ENCODE assay signal across 1 cellular context in genomic region chr3:10026084-10026890, GRCh38.
TF ChIP-seq lines count a peak whose summit lies in the region.

Gene FANCD2 (plus strand): TSS chr3:10026437. CDS start chr3:10028658, 2,221 bp downstream.

TF ChIP-seq in H1, 55 proteins besides CTCF, POLR2A, EP300 and RAD21 (continued from another document):
- TF ChIP-seq CHD7 (IDR thresholded peaks at IDR 0.05; ENCODE audit: insufficient replicate concordance, low read length) (no peak), BACH1 (IDR thresholded peaks at IDR 0.05; ENCODE audit: low read length) (no peak), HDAC6 (IDR thresholded peaks at IDR 0.05; ENCODE audit: low read depth, low read length) (no peak), ASH2L (IDR thresholded peaks at IDR 0.05; ENCODE audit: low read length) (peak; percentile 85), TBP (IDR thresholded peaks at IDR 0.05; ENCODE audit: low read depth, low read length) (peak; percentile 92), SIRT6 (IDR thresholded peaks at IDR 0.05; ENCODE audit: low read length) (no peak), EGR1 (IDR thresholded peaks at IDR 0.05; ENCODE audit: borderline replicate concordance, low read depth, low read length) (no peak), MAFK (IDR thresholded peaks at IDR 0.05; ENCODE audit: low read depth, low read length) (no peak), SP1 (IDR thresholded peaks at IDR 0.05; ENCODE audit: low read depth, low read length) (no peak), SP4 (IDR thresholded peaks at IDR 0.05; ENCODE audit: low read length) (peak; percentile 40; the same call in 1 of the 2 replicates), CTBP2 (IDR thresholded peaks at IDR 0.05; ENCODE audit: borderline replicate concordance, insufficient read depth, insufficient read length, low read length) (no peak), RNF2 (IDR thresholded peaks at IDR 0.05; ENCODE audit: borderline replicate concordance, low read depth, low read length, missing control alignments, poor library complexity, severe bottlenecking) (no peak), ATF2 (IDR thresholded peaks at IDR 0.05; ENCODE audit: low read length) (peak; percentile 43; the same call in 1 of the 2 replicates), ZNF274 (IDR thresholded peaks at IDR 0.05; ENCODE audit: borderline replicate concordance, extremely low read depth, low read length) (no peak), POLR2AphosphoS5 (IDR thresholded peaks at IDR 0.05; ENCODE audit: low read depth, low read length) (peak; percentile 93), TAF1 (IDR thresholded peaks at IDR 0.05; ENCODE audit: low read depth, low read length) (peak; percentile 96), SIN3A (conservative IDR thresholded peaks at IDR 0.05 in 1 of 2, IDR thresholded peaks at IDR 0.05 in 1 of 2; ENCODE audit: low read depth in 1 of 2, low read length in 2 of 2) (peak; percentile 99 to 100), CHD1 (IDR thresholded peaks at IDR 0.05; ENCODE audit: low read depth, low read length) (no peak), NANOG (IDR thresholded peaks at IDR 0.05; ENCODE audit: insufficient read depth, low read depth, low read length, poor library complexity, severe bottlenecking) (no peak), POU5F1 (IDR thresholded peaks at IDR 0.05; ENCODE audit: low read depth, low read length) (no peak), CEBPB (IDR thresholded peaks at IDR 0.05; ENCODE audit: low read depth, low read length) (no peak), SIX5 (IDR thresholded peaks at IDR 0.05; ENCODE audit: low read depth, low read length) (no peak), SAP30 (IDR thresholded peaks at IDR 0.05; ENCODE audit: insufficient read depth, insufficient replicate concordance, low read length) (peak; percentile 98), KDM4A (IDR thresholded peaks at IDR 0.05; ENCODE audit: low read depth, low read length, severe bottlenecking) (peak; percentile 100), BRCA1 (IDR thresholded peaks at IDR 0.05; ENCODE audit: low read depth, low read length) (peak; percentile 67; the same call in 1 of the 2 replicates), CBX8 (IDR thresholded peaks at IDR 0.05; ENCODE audit: borderline replicate concordance, low read depth, low read length) (no peak), JUND (IDR thresholded peaks at IDR 0.05; ENCODE audit: low read length) (no peak), USF2 (IDR thresholded peaks at IDR 0.05; ENCODE audit: low read length) (no peak), SP2 (IDR thresholded peaks at IDR 0.05; ENCODE audit: low read length) (no peak), RFX5 (IDR thresholded peaks at IDR 0.05; ENCODE audit: borderline replicate concordance, low read depth, low read length) (no peak), EZH2 (IDR thresholded peaks at IDR 0.05; ENCODE audit: low read depth, low read length, severe bottlenecking) (no peak), CBX5 (IDR thresholded peaks at IDR 0.05; ENCODE audit: low read depth, low read length) (no peak), BCL11A (IDR thresholded peaks at IDR 0.05; ENCODE audit: low read depth in 2 of 2, low read length in 2 of 2) (no peak), JUN (IDR thresholded peaks at IDR 0.05; ENCODE audit: low read depth, low read length) (no peak), TAF7 (optimal IDR thresholded peaks at IDR 0.05; ENCODE audit: borderline replicate concordance, low read depth, low read length) (peak; percentile 65), RXRA (IDR thresholded peaks at IDR 0.05; ENCODE audit: insufficient read depth, low read depth, low read length) (no peak), E2F6 (IDR thresholded peaks at IDR 0.05) (peak; percentile 98), SUZ12 (IDR thresholded peaks at IDR 0.05; ENCODE audit: low read length) (no peak), HDAC2 (IDR thresholded peaks at IDR 0.05; ENCODE audit: borderline replicate concordance in 1 of 2, low read depth in 2 of 2, low read length in 2 of 2) (peak in 1 of 2 experiments; percentile 98; a peak in 2 of 4 replicates), TCF12 (IDR thresholded peaks at IDR 0.05; ENCODE audit: low read depth, low read length) (no peak), YY1 (IDR thresholded peaks at IDR 0.05; ENCODE audit: low read depth, low read length) (peak; percentile 26), FOSL1 (IDR thresholded peaks at IDR 0.05; ENCODE audit: insufficient read depth, low read depth, low read length) (no peak), NRF1 (IDR thresholded peaks at IDR 0.05; ENCODE audit: low read depth, low read length) (no peak), TEAD4 (IDR thresholded peaks at IDR 0.05; ENCODE audit: low read depth, low read length) (no peak), PHF8 (conservative IDR thresholded peaks at IDR 0.05; ENCODE audit: low read depth, low read length) (peak; percentile 93), GTF2F1 (IDR thresholded peaks at IDR 0.05; ENCODE audit: borderline replicate concordance, low read depth, low read length) (no peak)
